ENCODE assay signal across 8 cellular contexts in genomic region chr19:15280915-15281683, GRCh38. TPM values are rescaled to one million over a fixed set of nuclear protein-coding genes. Genes with fewer than 3 reads are reported as not detected.
DNase-seq lines count a peak whose midpoint lies in the region; ATAC-seq and TF ChIP-seq lines count a peak whose summit lies in the region.

No MANE protein-coding gene starts in this region.

- CTCF ChIA-PET in A673 (lab: Charles Lee) (interaction anchor here (0.5 to 0.6 kb wide), 2 partner anchors 189 to 274 kb away, joined by 3 to 5 read pairs; no protein-coding TSS in a partner anchor), HEK293 (lab: Yijun Ruan, JAX) (interaction anchor here (0.5 to 1.8 kb wide), 6 partner anchors 10 to 70 kb away, joined by 3 to 6 read pairs (median 4); no protein-coding TSS in a partner anchor)

- POLR2A ChIA-PET in A673 (lab: Charles Lee; ENCODE audit: low non-redundant PET) (interaction anchor here (0.6 to 0.8 kb wide), 2 partner anchors 20 to 99 kb away, joined by 3 to 5 read pairs; partner anchors contain the start of gene AKAP8), HEK293 (lab: Yijun Ruan, JAX) (interaction anchor here (0.7 to 2.6 kb wide), 3 partner anchors 52 to 138 kb away, joined by 3 to 9 read pairs (median 5); partner anchors contain the start of gene AKAP8L)

- no peak for ATAC-seq in GM21381 (IDR thresholded peaks at IDR 0.05; ENCODE audit: unreplicated experiment)

- H3K9me3 ChIP-seq in A673 (ENCODE audit: low read depth, low read length, poor library complexity, severe bottlenecking) (no peaks in the 10 kb centered on the region), HEK293 (ENCODE audit: control insufficient read depth, insufficient read depth, low read depth, low read length) (no peaks in the 10 kb centered on the region), subcutaneous abdominal adipose tissue (ENCODE audit: control insufficient read depth in 5 of 5, low read length in 5 of 5) (no peaks in the 10 kb centered on the region)

- peak overlapping the region; percentile 13 for H3K4me3 ChIP-seq in A673 (ENCODE audit: low read depth, low read length, poor library complexity, severe bottlenecking)
- no peak overlapping the region for H3K4me3 ChIP-seq in HEK293 (ENCODE audit: low read depth, low read length)
- H3K4me3 ChIP-seq in choroid plexus epithelial cell (ENCODE audit: low read depth, low read length) = no peak overlapping the region
- no peak overlapping the region for H3K4me3 ChIP-seq in lower leg skin (ENCODE audit: low read depth, poor library complexity, severe bottlenecking)
- no peak overlapping the region for H3K4me3 ChIP-seq in subcutaneous abdominal adipose tissue (ENCODE audit: low read depth in 1 of 5, low read length in 5 of 5)

- H3K36me3 ChIP-seq in A673 (ENCODE audit: insufficient read depth, low read length, poor library complexity, severe bottlenecking) = no peaks in the 10 kb centered on the region
- peaks cover 0 to 4% of the 10 kb centered on the region in 2 experiments; a peak in 1 of 3 replicates for H3K36me3 ChIP-seq in HEK293 (ENCODE audit: control insufficient read depth in 2 of 2, insufficient read depth in 1 of 2, low read length in 2 of 2)
- H3K36me3 ChIP-seq in subcutaneous abdominal adipose tissue (ENCODE audit: control insufficient read depth in 5 of 5, insufficient read depth in 5 of 5, low read length in 5 of 5) = no peaks in the 10 kb centered on the region

- peak; percentile 52 for TF ChIP-seq CTCF in A673 (conservative IDR thresholded peaks at IDR 0.05; ENCODE audit: low read depth, low read length)
- TF ChIP-seq CTCF in HEK293 (tag by site-specific recombination; IDR thresholded peaks at IDR 0.05) = peak; percentile 57
- TF ChIP-seq CTCF in choroid plexus epithelial cell (conservative IDR thresholded peaks at IDR 0.05; ENCODE audit: low read depth, low read length) = peak; percentile 49
- TF ChIP-seq CTCF in lower leg skin (IDR thresholded peaks at IDR 0.05) = no peak

- H3K27ac ChIP-seq in A673 (ENCODE audit: low read depth, low read length, poor library complexity, severe bottlenecking) = peak overlapping the region; percentile 90
- peak overlapping the region; percentile 47 for H3K27ac ChIP-seq in HEK293 (ENCODE audit: extremely low read depth, low read depth, low read length)
- H3K27ac ChIP-seq in subcutaneous abdominal adipose tissue (ENCODE audit: low read depth, low read length) = peak overlapping the region; percentile 62

- peaks cover 69% of the 10 kb centered on the region for H3K4me1 ChIP-seq in A673 (ENCODE audit: insufficient read depth, low read length, poor library complexity, severe bottlenecking)
- H3K4me1 ChIP-seq in HEK293 (ENCODE audit: control insufficient read depth, insufficient read depth, low read length) = peaks cover 39% of the 10 kb centered on the region
- peaks cover 32 to 95% (median 88%) of the 10 kb centered on the region in 5 donors for H3K4me1 ChIP-seq in subcutaneous abdominal adipose tissue (ENCODE audit: control insufficient read depth in 5 of 5, insufficient read depth in 5 of 5, low read length in 5 of 5)

- 12 to 15% methylated on average over 12 of the region's 12 CpGs for WGBS in lower leg skin, 2 donors

- H3K27me3 ChIP-seq in A673 (replicated peaks; ENCODE audit: insufficient read depth, low read depth, low read length, poor library complexity) (no peaks in the 10 kb centered on the region), subcutaneous abdominal adipose tissue (ENCODE audit: control insufficient read depth in 5 of 5, insufficient read depth in 4 of 5, low read length in 5 of 5) (no peaks in the 10 kb centered on the region)

- no peak for TF ChIP-seq POLR2A in lower leg skin (IDR thresholded peaks at IDR 0.05)

- DNase-seq in A673 (ENCODE audit: low spot score) (peak; percentile 96), NCI-H82 treated with DMSO at 0.1 percent for 48 hours (lab: John Stamatoyannopoulos, UW; ENCODE audit: unreplicated experiment) (peak; percentile 98), choroid plexus epithelial cell (ENCODE audit: low read depth) (peak; percentile 93), lower leg skin (ENCODE audit: low spot score in 2 of 2) (peak; percentile 77 to 96)
- no peak for DNase-seq in activated CD4-positive, alpha-beta T cell treated with anti-CD3 and anti-CD28 coated beads, Interleukin-2, amount 50 U/mL, for 48 hours

- TSS peak; percentile 24 for BruUV-seq in A673 (replicated peaks; lab: Mats Ljungman, UMichigan)

- intact Hi-C loops in A673 (cut with micrococcal nuclease; ENCODE audit: unreplicated experiment) = loop anchor here (5.0 kb wide), 1 partner anchor 41 kb away; no protein-coding TSS in a partner anchor
- intact Hi-C loops in lower leg skin (cut with DNase I; ENCODE audit: low total_unique reads) = no loop called here

- peak overlapping the region in 2 of 5 donors; percentile 23 to 29 for H3K9ac ChIP-seq in subcutaneous abdominal adipose tissue (ENCODE audit: low read length in 5 of 5)

TF ChIP-seq in HEK293, 187 proteins besides CTCF, POLR2A, EP300 and RAD21 (continues in another document):
- TF ChIP-seq ZBTB17 (tag by site-specific recombination; IDR thresholded peaks at IDR 0.05) (peak; percentile 63), ZSCAN5A (tag by site-specific recombination; IDR thresholded peaks at IDR 0.05) (no peak), ZNF843 (tag by site-specific recombination; IDR thresholded peaks at IDR 0.05) (no peak), ZNF548 (tag by site-specific recombination; IDR thresholded peaks at IDR 0.05) (no peak), ZNF596 (tag by site-specific recombination; IDR thresholded peaks at IDR 0.05) (no peak), OVOL3 (tag by site-specific recombination; IDR thresholded peaks at IDR 0.05) (no peak), ZNF280D (tag by site-specific recombination; IDR thresholded peaks at IDR 0.05) (no peak), ZNF626 (tag by site-specific recombination; IDR thresholded peaks at IDR 0.05) (no peak), ZNF777 (tag by site-specific recombination; IDR thresholded peaks at IDR 0.05; ENCODE audit: borderline replicate concordance) (no peak), ZNF366 (tag by site-specific recombination; conservative IDR thresholded peaks at IDR 0.05) (peak; percentile 53), ZNF776 (tag by site-specific recombination; IDR thresholded peaks at IDR 0.05; ENCODE audit: borderline replicate concordance) (no peak), PRDM4 (tag by site-specific recombination; IDR thresholded peaks at IDR 0.05) (peak; percentile 44; the same call in 1 of the 2 replicates), ZNF138 (tag by site-specific recombination; IDR thresholded peaks at IDR 0.05; ENCODE audit: borderline replicate concordance) (no peak), ZNF24 (tag by site-specific recombination; IDR thresholded peaks at IDR 0.05) (no peak)

RNA-seq across cellular contexts. Expression of gene EPHX3, which starts 48.9 kb away (rescaled TPM):
- total RNA-seq in A673 (2021) (0.73 and 1.2 TPM in 2 replicates), lower leg skin (100 to 1,000 TPM in 1 of 4 donors, 10 to 100 TPM in 3; 74.6 to 138 (median 88.9) TPM)

RNA-seq across cellular contexts. Expression of gene BRD4, which starts 51.2 kb away (rescaled TPM):
- total RNA-seq in A673 (2021) = 174 and 178 TPM in 2 replicates
- 10 to 100 TPM; 34.8 to 78.6 (median 49.2) TPM for total RNA-seq in lower leg skin

Comparison
In these comparisons a context has a peak if more than half of its experiments do, and no peak if none do; other contexts are left out.
1. DNase-seq: peak in A673 (single experiment), NCI-H82 treated with DMSO at 0.1 percent for 48 hours (single experiment), choroid plexus epithelial cell (single experiment) and lower leg skin (2 of 2); none in activated CD4-positive, alpha-beta T cell treated with anti-CD3 and anti-CD28 coated beads, Interleukin-2, amount 50 U/mL, for 48 hours (0 of 2).
2. CTCF ChIP-seq: peak in A673 (single experiment), HEK293 (single experiment) and choroid plexus epithelial cell (single experiment); none in lower leg skin (0 of 3).
3. RNA of gene EPHX3, which starts 48.9 kb away (total RNA-seq): 74.6 to 138 TPM in lower leg skin; 0.73 to 1.2 TPM in A673; every median in the first group is over 10 times any median in the second.
4. Peak in every context shown above with its lines, with median percentiles within 50 percentile points of each other: H3K27ac ChIP-seq.